ENCODE assay signal across 1 cellular context in the genomic region with DNA sequence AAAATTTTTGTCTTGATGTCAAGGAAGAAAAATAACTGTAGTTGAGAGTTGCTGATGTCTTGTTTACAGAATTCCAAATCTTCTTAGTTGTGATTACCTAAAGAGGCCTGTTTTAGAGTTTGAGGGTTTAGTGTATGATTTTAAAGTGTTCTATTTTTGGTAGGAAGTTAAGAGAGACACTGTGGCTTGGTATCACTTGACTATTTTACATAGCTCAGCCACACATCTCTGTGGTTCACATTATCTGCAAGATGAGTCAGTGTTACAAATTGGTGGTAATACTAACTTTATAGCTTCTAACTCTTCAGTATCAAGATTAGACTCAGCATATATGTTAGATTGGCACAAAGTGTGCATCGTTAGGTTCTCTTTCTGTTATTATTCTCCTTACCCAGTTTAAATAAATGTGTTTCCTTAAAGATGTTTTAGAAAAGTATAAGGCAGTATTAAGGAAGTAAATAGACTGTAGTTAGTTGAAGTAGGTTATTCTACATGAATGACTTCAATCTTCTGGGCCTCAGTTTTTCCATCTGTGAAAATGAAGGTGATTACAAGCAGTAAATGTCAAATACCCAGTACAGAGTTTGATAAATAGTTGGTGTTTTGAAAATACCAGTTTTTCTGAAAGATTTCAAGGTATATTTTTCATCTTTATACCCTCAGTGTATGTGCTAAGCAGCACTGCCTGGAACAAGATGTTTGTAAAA.
TF ChIP-seq lines count a peak whose summit lies in the region.

No MANE protein-coding gene starts in this region.

TF ChIP-seq in SK-N-SH, 30 proteins besides CTCF, POLR2A, EP300 and RAD21 (continued from another document):
- TF ChIP-seq TAF1 (IDR thresholded peaks at IDR 0.05; ENCODE audit: borderline replicate concordance, low read depth, low read length) = no peak
